In genomic region chr2:223562078-223562477, GRCh38 we compare ENCODE assay signal across 14 cellular contexts. TPM values are rescaled to one million over a fixed set of nuclear protein-coding genes. Genes with fewer than 3 reads are reported as not detected.
DNase-seq lines count a peak whose midpoint lies in the region; ATAC-seq and TF ChIP-seq lines count a peak whose summit lies in the region.
"Had no signal": no experiment of that assay in that cellular context is flagged by ENCODE, and none has a peak within 500 bp of the region (broad histone marks: within the 10 kb centered on the region; RNA-seq: fewer than 3 reads in every experiment).

No MANE protein-coding gene starts in this region.

- DNase-seq in mammary epithelial cell (peak; percentile 68), MCF 10A (ENCODE audit: unreplicated experiment) (no peak), RWPE2 (ENCODE audit: low spot score) (no peak), mesenchymal stem cell (no peak), AG08395 (ENCODE audit: low spot score) (no peak)
- no peak for DNase-seq in stimulated activated naive CD4-positive, alpha-beta T cell (lab: John Stamatoyannopoulos, UW)
- DNase-seq: 8988T; BE2C; CD8-positive, alpha-beta T cell; COR-L47; DMS153; GM23248 had no signal

- no peaks in the 10 kb centered on the region for H3K36me3 ChIP-seq in mammary epithelial cell (ENCODE audit: insufficient read depth, low read length)
- H3K36me3 ChIP-seq in RWPE2 (ENCODE audit: low read depth): no peaks in the 10 kb centered on the region
- no peaks in the 10 kb centered on the region for H3K36me3 ChIP-seq in mesenchymal stem cell (ENCODE audit: control insufficient read depth in 1 of 2, insufficient read depth in 2 of 2, low read depth in 1 of 2, low read length in 2 of 2)
- H3K36me3 ChIP-seq: BE2C had no signal

- H2AK5ac ChIP-seq in mesenchymal stem cell (ENCODE audit: low read length, severe bottlenecking): peak overlapping the region; percentile 80

- no peak overlapping the region for H3K23ac ChIP-seq in mesenchymal stem cell (ENCODE audit: low read length in 2 of 2)

- POLR2A ChIA-PET in MCF 10A (lab: Yijun Ruan, JAX): interaction anchor here (1.0 kb wide), 1 partner anchor 20 kb away, joined by 3 read pairs; no protein-coding TSS in a partner anchor

- H3K4me1 ChIP-seq in mammary epithelial cell (ENCODE audit: insufficient read depth, low read length): peaks cover 35% of the 10 kb centered on the region
- peaks cover 39% of the 10 kb centered on the region for H3K4me1 ChIP-seq in RWPE2 (ENCODE audit: insufficient read depth, poor library complexity, severe bottlenecking)
- H3K4me1 ChIP-seq in mesenchymal stem cell (ENCODE audit: control insufficient read depth, insufficient read depth, low read depth, low read length): peaks cover 3% of the 10 kb centered on the region

- no peak overlapping the region for H3K14ac ChIP-seq in mesenchymal stem cell (ENCODE audit: low read length in 2 of 2)

- no peak overlapping the region for H3K4me3 Mint-ChIP-seq in MCF 10A (ENCODE audit: unreplicated experiment)
- H3K4me3 Mint-ChIP-seq: CD14-positive monocyte; CD8-positive, alpha-beta T cell had no signal

- no peaks in the 10 kb centered on the region for H4K20me1 ChIP-seq in mammary epithelial cell (ENCODE audit: insufficient read depth, low read length)

- H2BK15ac ChIP-seq in mesenchymal stem cell (ENCODE audit: low read depth, poor library complexity, severe bottlenecking): no peak overlapping the region

- no peak overlapping the region for H4K91ac ChIP-seq in mesenchymal stem cell (ENCODE audit: low read length)

- H3K4me1 Mint-ChIP-seq in MCF 10A (ENCODE audit: insufficient read depth, unreplicated experiment): peaks cover 19% of the 10 kb centered on the region
- H3K4me1 Mint-ChIP-seq: CD14-positive monocyte had no signal

- BruUV-seq in mammary epithelial cell (replicated peaks; lab: Mats Ljungman, UMichigan): no TSS peak
- no TSS peak for BruUV-seq in MCF 10A (replicated peaks; lab: Mats Ljungman, UMichigan)

- no peak overlapping the region for H2BK5ac ChIP-seq in mesenchymal stem cell (ENCODE audit: low read depth, low read length, poor library complexity, severe bottlenecking)

- H3K9me3 ChIP-seq in mammary epithelial cell (replicated peaks; ENCODE audit: insufficient read depth, low read length) (no peaks in the 10 kb centered on the region), RWPE2 (ENCODE audit: severe bottlenecking) (no peaks in the 10 kb centered on the region), mesenchymal stem cell (ENCODE audit: control insufficient read depth, low read length) (no peaks in the 10 kb centered on the region)
- H3K9me3 ChIP-seq: BE2C had no signal

- H3K79me1 ChIP-seq in mesenchymal stem cell (replicated peaks; ENCODE audit: low read length, poor library complexity, severe bottlenecking): no peaks in the 10 kb centered on the region

- in situ Hi-C loops in mammary epithelial cell (cut with MboI; ENCODE audit: low sequenced_read_pairs in 2 of 2): no loop called here

- H3K27me3 ChIP-seq in mammary epithelial cell (ENCODE audit: insufficient read depth, low read length): no peaks in the 10 kb centered on the region
- H3K27me3 ChIP-seq in RWPE2 (ENCODE audit: insufficient read depth, poor library complexity, severe bottlenecking): no peaks in the 10 kb centered on the region
- H3K27me3 ChIP-seq in mesenchymal stem cell (ENCODE audit: control insufficient read depth in 1 of 2, insufficient read depth in 1 of 2, low read length in 2 of 2): no peaks in the 10 kb centered on the region
- H3K27me3 ChIP-seq: BE2C had no signal

- H3K9me3 Mint-ChIP-seq in MCF 10A (ENCODE audit: unreplicated experiment): no peaks in the 10 kb centered on the region
- H3K9me3 Mint-ChIP-seq: CD8-positive, alpha-beta T cell had no signal

- WGBS in mammary epithelial cell (ENCODE audit: low coverage, missing lambda C conversion rate): 49% methylated on average over 2 of the region's 2 CpGs
- WGBS in mesenchymal stem cell: 100% methylated on average over 1 of the region's 2 CpGs

- no peaks in the 10 kb centered on the region for H3K27me3 Mint-ChIP-seq in MCF 10A (ENCODE audit: insufficient read depth, unreplicated experiment)

- no peak overlapping the region for H3K18ac ChIP-seq in mesenchymal stem cell (ENCODE audit: low read depth in 1 of 2, low read length in 2 of 2)

- no peak overlapping the region for H2BK12ac ChIP-seq in mesenchymal stem cell (ENCODE audit: low read length in 2 of 2)

- ATAC-seq in RWPE2 (ENCODE audit: low read depth) (0 out of 3 replicates have a peak, but pooled peaks have one; percentile 28), GM19452 (IDR thresholded peaks at IDR 0.05; ENCODE audit: unreplicated experiment) (no peak)
- ATAC-seq: CD8-positive, alpha-beta T cell had no signal

- H4K8ac ChIP-seq in mesenchymal stem cell (ENCODE audit: low read length): no peak overlapping the region

- no peaks in the 10 kb centered on the region for H3K36me3 Mint-ChIP-seq in MCF 10A (ENCODE audit: insufficient read depth, unreplicated experiment)
- H3K36me3 Mint-ChIP-seq: CD14-positive monocyte; CD8-positive, alpha-beta T cell had no signal

- H3K9ac ChIP-seq in mammary epithelial cell (ENCODE audit: insufficient read depth, low read length) (no peak overlapping the region), mesenchymal stem cell (ENCODE audit: low read length) (no peak overlapping the region)
- H3K9ac ChIP-seq: GM23248 had no signal

- H3K4me3 ChIP-seq in mammary epithelial cell (replicated peaks in 1 of 3; ENCODE audit: insufficient read depth in 1 of 3, low read depth in 2 of 3, low read length in 3 of 3) (no peak overlapping the region), RWPE2 (ENCODE audit: severe bottlenecking) (no peak overlapping the region), mesenchymal stem cell (ENCODE audit: insufficient read depth in 1 of 2, low read depth in 1 of 2, low read length in 2 of 2) (no peak overlapping the region)
- H3K4me3 ChIP-seq: GM23248 had no signal

- no peak overlapping the region for H2BK120ac ChIP-seq in mesenchymal stem cell (ENCODE audit: low read depth, low read length)

- no peak overlapping the region for H3K27ac Mint-ChIP-seq in MCF 10A (ENCODE audit: low read depth, unreplicated experiment)
- H3K27ac Mint-ChIP-seq: CD14-positive monocyte; CD8-positive, alpha-beta T cell had no signal

- no peaks in the 10 kb centered on the region for H3K79me2 ChIP-seq in mammary epithelial cell (ENCODE audit: insufficient read depth, low read length)

- H3K4me2 ChIP-seq in mammary epithelial cell (ENCODE audit: insufficient read depth, low read depth, low read length) (peak overlapping the region; percentile 4), mesenchymal stem cell (ENCODE audit: low read length, poor library complexity, severe bottlenecking) (no peak overlapping the region)

- TF ChIP-seq CTCF in mammary epithelial cell (conservative IDR thresholded peaks at IDR 0.05 in 1 of 2, IDR thresholded peaks at IDR 0.05 in 1 of 2; ENCODE audit: extremely low read depth in 1 of 2, insufficient read depth in 1 of 2, low read depth in 1 of 2, low read length in 2 of 2) (no peak), MCF 10A (IDR thresholded peaks at IDR 0.05; ENCODE audit: unreplicated experiment) (no peak), RWPE2 (IDR thresholded peaks at IDR 0.05; ENCODE audit: poor library complexity, severe bottlenecking) (no peak)

- H3K27ac ChIP-seq in mammary epithelial cell (ENCODE audit: insufficient read depth, low read depth, low read length) (peak overlapping the region; percentile 39), RWPE2 (ENCODE audit: poor library complexity, severe bottlenecking) (no peak overlapping the region), mesenchymal stem cell (ENCODE audit: low read length, poor library complexity, severe bottlenecking) (no peak overlapping the region)
- H3K27ac ChIP-seq: GM23248 had no signal

- H2AFZ ChIP-seq in mammary epithelial cell (ENCODE audit: low read depth, low read length): no peak overlapping the region
- H2AFZ ChIP-seq in mesenchymal stem cell (ENCODE audit: low read depth, low read length): no peak overlapping the region
- H2AFZ ChIP-seq: GM23248 had no signal

- H3K4ac ChIP-seq in mesenchymal stem cell (ENCODE audit: low read depth in 1 of 2, low read length in 2 of 2): no peak overlapping the region

- intact Hi-C loops in mammary epithelial cell (cut with micrococcal nuclease) (no loop called here), MCF 10A (cut with micrococcal nuclease) (loop anchor here (5.0 kb wide), 1 partner anchor 40 kb away; the partner anchor contains the start of gene SCG2)

- CTCF ChIA-PET in mammary epithelial cell (lab: Charles Lee; ENCODE audit: low non-redundant PET): interaction anchor here (0.7 kb wide), 1 partner anchor 40 kb away, joined by 4 read pairs; the partner anchor contains the start of gene SCG2
- CTCF ChIA-PET in MCF 10A (lab: Yijun Ruan, JAX): interaction anchor here (0.6 kb wide), 1 partner anchor 23 kb away, joined by 4 read pairs; no protein-coding TSS in a partner anchor

- dilution Hi-C loops in mammary epithelial cell (cut with HindIII; ENCODE audit: low sequenced_read_pairs): no loop called here

RNA-seq across cellular contexts. Expression of gene SCG2, which starts 40.1 kb away (rescaled TPM):
- not detected for total RNA-seq in mammary epithelial cell
- polyA plus RNA-seq in mammary epithelial cell: 0.16 TPM
- not detected for polyA minus RNA-seq in mammary epithelial cell
- total RNA-seq in MCF 10A (2022): 0.52 and 0.84 TPM in 2 replicates
- polyA plus RNA-seq in mesenchymal stem cell (2013, experiment 1 of 2): 104 TPM
- polyA plus RNA-seq in mesenchymal stem cell (2013, experiment 2 of 2): 104 TPM
- total RNA-seq: CD8-positive, alpha-beta T cell had no signal
- polyA plus RNA-seq: CD14-positive monocyte had no signal
